ENCODE assay signal across 13 cellular contexts in genomic region chr4:55175779-55176231, GRCh38. TPM values are rescaled to one million over a fixed set of nuclear protein-coding genes. Genes with fewer than 3 reads are reported as not detected.
DNase-seq lines count a peak whose midpoint lies in the region; ATAC-seq, FAIRE-seq and TF ChIP-seq lines count a peak whose summit lies in the region.
"Had no signal": no experiment of that assay in that cellular context is flagged by ENCODE, and none has a peak within 500 bp of the region (broad histone marks: within the 10 kb centered on the region; RNA-seq: fewer than 3 reads in every experiment).

No MANE protein-coding gene starts in this region.

- 28% methylated on average over 5 of the region's 5 CpGs for WGBS in A549 (ENCODE audit: missing lambda C conversion rate)

- TF ChIP-seq POLR2A in A549 (IDR thresholded peaks at IDR 0.05; ENCODE audit: low read length), result no peak

- FAIRE-seq in A549 (lab: Jason Lieb, UNC), result no peak

- H3K9me3 ChIP-seq in A549, result no peaks in the 10 kb centered on the region
- no peaks in the 10 kb centered on the region for H3K9me3 ChIP-seq in HEK293 (ENCODE audit: control insufficient read depth, insufficient read depth, low read depth, low read length)
- H3K9me3 ChIP-seq: gastroesophageal sphincter, sigmoid colon had no signal

- H3K4me3 ChIP-seq in A549 (no peak overlapping the region), HEK293 (ENCODE audit: low read depth, low read length) (peak overlapping the region; percentile 10; the same call in 1 of the 2 replicates)
- H3K4me3 ChIP-seq: gastroesophageal sphincter, sigmoid colon had no signal

- peak overlapping the region; percentile 10 to 52; a peak in 2 of 6 replicates for H3K27ac ChIP-seq in A549
- H3K27ac ChIP-seq in HEK293 (ENCODE audit: extremely low read depth, low read depth, low read length), result no peak overlapping the region
- H3K27ac ChIP-seq: gastroesophageal sphincter, sigmoid colon had no signal

- no peak for TF ChIP-seq CTCF in A549 (IDR thresholded peaks at IDR 0.05)
- no peak for TF ChIP-seq CTCF in HEK293 (tag by site-specific recombination; IDR thresholded peaks at IDR 0.05)

- ATAC-seq in A549 (no peak), HG02870 (IDR thresholded peaks at IDR 0.05; ENCODE audit: unreplicated experiment) (no peak)
- ATAC-seq: gastroesophageal sphincter, T-helper 17 cell had no signal

- H3K4me1 ChIP-seq in A549 (peaks cover 9% of the 10 kb centered on the region; the same call in 2 of the 3 replicates), HEK293 (ENCODE audit: control insufficient read depth, insufficient read depth, low read length) (no peaks in the 10 kb centered on the region)
- H3K4me1 ChIP-seq: gastroesophageal sphincter, sigmoid colon had no signal

- no peak for TF ChIP-seq RAD21 in A549 (conservative IDR thresholded peaks at IDR 0.05 in 1 of 2, IDR thresholded peaks at IDR 0.05 in 1 of 2)

- TF ChIP-seq EP300 in A549 (IDR thresholded peaks at IDR 0.05), result no peak

- CTCF ChIA-PET in A549 (lab: Yijun Ruan, JAX) (no interaction called here), HEK293 (lab: Yijun Ruan, JAX) (interaction anchor here (0.9 kb wide), 1 partner anchor 9 kb away, joined by 4 read pairs; no protein-coding TSS in a partner anchor)

- H3K36me3 ChIP-seq in HEK293 (ENCODE audit: control insufficient read depth in 2 of 2, insufficient read depth in 1 of 2, low read length in 2 of 2), result no peaks in the 10 kb centered on the region
- H3K36me3 ChIP-seq: gastroesophageal sphincter, sigmoid colon had no signal

- POLR2A ChIA-PET in A549 (lab: Yijun Ruan, JAX), result no interaction called here
- POLR2A ChIA-PET in HEK293 (lab: Yijun Ruan, JAX), result no interaction called here

- DNase-seq in A549 (ENCODE audit: low read depth in 1 of 2, low spot score in 1 of 2), result peak in 1 of 2 experiments; percentile 1
- peak; percentile 39 for DNase-seq in amniotic epithelial cell (ENCODE audit: low read depth)
- DNase-seq in hepatic stellate cell (ENCODE audit: low spot score), result peak; percentile 72
- DNase-seq in NCI-H1436 treated with DMSO at 0.1 percent for 48 hours (lab: John Stamatoyannopoulos, UW), result no peak
- no peak for DNase-seq in activated CD4-positive, alpha-beta T cell treated with anti-CD3 and anti-CD28 coated beads for 4 hours
- DNase-seq in effector CD8-positive, alpha-beta T cell (lab: John Stamatoyannopoulos, UW), result no peak
- DNase-seq: GF-D8, midbrain, sigmoid colon, T-helper 17 cell had no signal

- H3K4me2 ChIP-seq in A549, result peak overlapping the region; percentile 45

TF ChIP-seq in A549, 52 proteins besides CTCF, POLR2A, EP300 and RAD21:
- no peak for TF ChIP-seq ZNF302 (CRISPR knock-in tag; IDR thresholded peaks at IDR 0.05)
- TF ChIP-seq MAZ (IDR thresholded peaks at IDR 0.05; ENCODE audit: borderline replicate concordance, low read depth, low read length), result no peak
- no peak for TF ChIP-seq E2F6 (IDR thresholded peaks at IDR 0.05; ENCODE audit: borderline replicate concordance, low read depth)
- TF ChIP-seq CEBPB (IDR thresholded peaks at IDR 0.05), result no peak

TF ChIP-seq in HEK293, 187 proteins besides CTCF, POLR2A, EP300 and RAD21:
- TF ChIP-seq ZNF626 (tag by site-specific recombination; IDR thresholded peaks at IDR 0.05), result no peak
TF ChIP-seq in HEK293: peak in this region for 0.

RNA-seq across cellular contexts. Expression of gene KDR, which starts 50.4 kb away (rescaled TPM):
- polyA plus RNA-seq in A549 (2011; rRNA removed), result not detected in 2 replicates
- not detected in 2 replicates for polyA plus RNA-seq in A549 (2012; cell fraction: cytosol; rRNA removed)
- polyA plus RNA-seq in A549 (2012; cell fraction: nucleus; rRNA removed), result not detected in 2 replicates
- polyA plus RNA-seq in A549 (2017; fragmentation: RNase III; extraction: RNeasy Plus Mini Kit Qiagen cat#74134 plus additional on column Dnase treatment), result not detected in 3 replicates
- not detected in 2 replicates for polyA minus RNA-seq in A549 (2011; rRNA and poly(A)+ RNA removed)

Comparison
In these comparisons a context has a peak if more than half of its experiments do, and no peak if none do; other contexts are left out.
1. DNase-seq: peak in amniotic epithelial cell (single experiment) and hepatic stellate cell (single experiment); none in NCI-H1436 treated with DMSO at 0.1 percent for 48 hours (single experiment), activated CD4-positive, alpha-beta T cell treated with anti-CD3 and anti-CD28 coated beads for 4 hours (0 of 2) and effector CD8-positive, alpha-beta T cell (single experiment).